9 cellular contexts compared by ENCODE assay signal in the genomic region with DNA sequence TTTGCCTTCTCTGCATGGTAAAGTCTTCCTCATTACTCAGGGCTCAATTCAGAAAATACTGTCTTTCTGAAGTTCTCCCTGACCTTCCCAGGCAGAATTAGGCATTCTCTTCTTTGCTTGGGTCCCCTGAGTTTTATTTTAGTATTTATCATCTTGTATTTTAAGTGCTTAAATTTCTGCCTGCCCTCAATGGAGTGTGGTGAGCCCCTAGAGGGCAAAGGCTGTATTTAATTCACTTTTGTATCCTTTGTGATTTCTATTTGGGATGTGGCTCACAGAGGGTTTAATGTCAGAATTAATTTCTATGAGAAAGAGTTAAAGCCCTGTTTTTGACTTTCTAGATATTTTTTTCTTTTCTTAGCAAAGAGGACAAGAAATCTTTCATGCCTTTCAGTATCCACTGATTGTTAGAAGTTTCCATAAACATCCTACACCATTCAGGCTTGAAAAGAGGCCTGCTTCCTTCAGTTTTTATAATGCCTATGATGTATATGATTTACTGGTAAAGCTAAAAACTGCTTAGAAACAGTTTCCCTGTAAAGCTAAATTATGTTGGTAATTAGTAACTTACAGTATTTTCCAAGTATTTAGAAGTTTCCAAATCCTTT. TPM values are rescaled to one million over a fixed set of nuclear protein-coding genes. Genes with fewer than 3 reads are reported as not detected.
DNase-seq lines count a peak whose midpoint lies in the region; ATAC-seq and TF ChIP-seq lines count a peak whose summit lies in the region.
"Had no signal": no experiment of that assay in that cellular context is flagged by ENCODE, and none has a peak within 500 bp of the region (broad histone marks: within the 10 kb centered on the region; RNA-seq: fewer than 3 reads in every experiment).

No MANE protein-coding gene starts in this region.

- H3K27ac ChIP-seq in DND-41 (ENCODE audit: low read length) = no peak overlapping the region
- H3K27ac ChIP-seq in IMR-90 (ENCODE audit: insufficient read depth, low read length) = no peak overlapping the region
- peak overlapping the region; percentile 78 for H3K27ac ChIP-seq in brain microvascular endothelial cell

- no peak overlapping the region for H2BK20ac ChIP-seq in IMR-90 (ENCODE audit: low read depth, low read length)

- H3K4me1 Mint-ChIP-seq in nephron = no peaks in the 10 kb centered on the region

- no peak overlapping the region for H2AK9ac ChIP-seq in IMR-90 (replicated peaks; ENCODE audit: low read depth, low read length, poor library complexity)

- no peaks in the 10 kb centered on the region for H3K79me1 ChIP-seq in IMR-90 (ENCODE audit: low read depth in 1 of 2, low read length in 2 of 2)

- no peak overlapping the region for H3K23ac ChIP-seq in IMR-90 (ENCODE audit: low read depth, low read length)

- no peak overlapping the region for H3K14ac ChIP-seq in IMR-90 (replicated peaks; ENCODE audit: low read depth, low read length)

- H4K20me1 ChIP-seq in DND-41 (ENCODE audit: insufficient read depth, low read length) (no peaks in the 10 kb centered on the region), IMR-90 (ENCODE audit: insufficient read depth, low read length) (no peaks in the 10 kb centered on the region)

- H4K91ac ChIP-seq in IMR-90 (ENCODE audit: insufficient read depth, low read depth, low read length) = no peak overlapping the region

- in situ Hi-C loops in IMR-90 (cut with MboI; ENCODE audit: low sequenced_read_pairs) (no loop called here), brain microvascular endothelial cell (cut with HindIII; ENCODE audit: low pct_ligation_motif_present, low sequenced_read_pairs) (no loop called here)

- no peak overlapping the region for H2BK15ac ChIP-seq in IMR-90 (ENCODE audit: low read depth, low read length)

- TF ChIP-seq CTCF in DND-41 (IDR thresholded peaks at IDR 0.05; ENCODE audit: borderline replicate concordance, extremely low read depth, low read length, poor library complexity, severe bottlenecking) = peak; percentile 27
- TF ChIP-seq CTCF in IMR-90 (conservative IDR thresholded peaks at IDR 0.05; ENCODE audit: low read depth, low read length) = peak; percentile 51
- peak; percentile 73 for TF ChIP-seq CTCF in brain microvascular endothelial cell (IDR thresholded peaks at IDR 0.05; ENCODE audit: low read depth, low read length, missing control alignments)
- peak; percentile 20 to 46 (median 28) for TF ChIP-seq CTCF in nephron (IDR thresholded peaks at IDR 0.05; ENCODE audit: unreplicated experiment in 3 of 3)

- no peak overlapping the region for H3K4me2 ChIP-seq in DND-41 (ENCODE audit: insufficient read depth, low read length)
- H3K4me2 ChIP-seq in IMR-90 (ENCODE audit: low read depth, low read length) = no peak overlapping the region

- no peak for TF ChIP-seq POLR2A in IMR-90 (IDR thresholded peaks at IDR 0.05; ENCODE audit: low read depth, low read length)

- H3K27me3 ChIP-seq in DND-41 (ENCODE audit: insufficient read depth, low read length, poor library complexity) (no peaks in the 10 kb centered on the region), IMR-90 (ENCODE audit: control insufficient read depth, insufficient read depth, low read length) (no peaks in the 10 kb centered on the region), brain microvascular endothelial cell (replicated peaks) (no peaks in the 10 kb centered on the region)

- DNase-seq in DND-41 (no peak), IMR-90 (peak; percentile 29), brain microvascular endothelial cell (peak; percentile 49), NCI-H1092 treated with DMSO at 0.1 percent for 48 hours (lab: John Stamatoyannopoulos, UW) (no peak)
- no peak for DNase-seq in activated effector memory CD4-positive, alpha-beta T cell treated with Interleukin-2 at 50 U/mL for 16 hours
- DNase-seq: effector memory CD4-positive, alpha-beta T cell had no signal

- H3K9me3 ChIP-seq in DND-41 (ENCODE audit: insufficient read depth, low read length, severe bottlenecking) (no peaks in the 10 kb centered on the region), IMR-90 (ENCODE audit: control insufficient read depth, insufficient read depth, low read length) (no peaks in the 10 kb centered on the region)

- no TSS peak for BruUV-seq in IMR-90 (replicated peaks; lab: Mats Ljungman, UMichigan)

- no peaks in the 10 kb centered on the region for H3K27me3 Mint-ChIP-seq in nephron (ENCODE audit: low read depth)

- no peak for ATAC-seq in DND-41 (ENCODE audit: insufficient read depth, low read depth)
- ATAC-seq in IMR-90 (ENCODE audit: low read depth) = peak; percentile 53; the same call in 1 of the 2 replicates
- ATAC-seq in GM21619 (IDR thresholded peaks at IDR 0.05; ENCODE audit: unreplicated experiment) = no peak
- no peak for ATAC-seq in HG03045 (IDR thresholded peaks at IDR 0.05; ENCODE audit: unreplicated experiment)

- no peaks in the 10 kb centered on the region for H3K36me3 ChIP-seq in DND-41 (ENCODE audit: insufficient read depth, low read length)
- no peaks in the 10 kb centered on the region for H3K36me3 ChIP-seq in IMR-90 (ENCODE audit: control insufficient read depth, insufficient read depth, low read length)
- no peaks in the 10 kb centered on the region for H3K36me3 ChIP-seq in brain microvascular endothelial cell (replicated peaks)

- H4K8ac ChIP-seq in IMR-90 (ENCODE audit: low read depth in 2 of 2, low read length in 2 of 2) = no peak overlapping the region

- H2AK5ac ChIP-seq in IMR-90 (ENCODE audit: low read depth, low read length) = no peak overlapping the region

- no peaks in the 10 kb centered on the region for H3K36me3 Mint-ChIP-seq in nephron (ENCODE audit: low read depth)

- H3K4me3 Mint-ChIP-seq in nephron = no peak overlapping the region

- H2AFZ ChIP-seq in DND-41 (ENCODE audit: low read depth, low read length) (no peak overlapping the region), IMR-90 (replicated peaks; ENCODE audit: low read length, poor library complexity) (no peak overlapping the region)

- H3K9me3 Mint-ChIP-seq in nephron = no peaks in the 10 kb centered on the region

- POLR2A ChIA-PET in IMR-90 (lab: Charles Lee; ENCODE audit: unreplicated experiment) = no interaction called here

- dilution Hi-C loops in IMR-90 (cut with HindIII; ENCODE audit: low sequenced_read_pairs, unreplicated experiment) = no loop called here

- H4K5ac ChIP-seq in IMR-90 (ENCODE audit: low read depth, low read length) = no peak overlapping the region

- H3K9ac ChIP-seq in DND-41 (ENCODE audit: low read depth, low read length) (no peak overlapping the region), IMR-90 (ENCODE audit: low read depth, low read length) (no peak overlapping the region)

- TF ChIP-seq RAD21 in IMR-90 (IDR thresholded peaks at IDR 0.05; ENCODE audit: low read length) = peak; percentile 60

- no peak overlapping the region for H3K56ac ChIP-seq in IMR-90 (ENCODE audit: extremely low read depth, insufficient read depth, low read length)

- H3K4ac ChIP-seq in IMR-90 (ENCODE audit: low read depth, low read length) = no peak overlapping the region

- H3K79me2 ChIP-seq in DND-41 (ENCODE audit: insufficient read depth, low read length) = no peaks in the 10 kb centered on the region

- no peaks in the 10 kb centered on the region; the same call in 1 of the 2 replicates for H3K9me1 ChIP-seq in IMR-90 (ENCODE audit: insufficient read depth, low read length)

- no peak overlapping the region for H2BK120ac ChIP-seq in IMR-90 (ENCODE audit: low read depth, low read length)

- intact Hi-C loops in IMR-90 (cut with micrococcal nuclease) = no loop called here

- H3K4me3 ChIP-seq in DND-41 (ENCODE audit: low read depth in 1 of 2, low read length in 2 of 2) (no peak overlapping the region), IMR-90 (ENCODE audit: insufficient read depth, low read depth, low read length) (no peak overlapping the region), brain microvascular endothelial cell (ENCODE audit: low read depth, low read length) (no peak overlapping the region)

- H3K4me1 ChIP-seq in DND-41 (ENCODE audit: insufficient read depth, low read length) (no peaks in the 10 kb centered on the region), IMR-90 (ENCODE audit: control insufficient read depth, insufficient read depth, low read length) (peaks cover 2% of the 10 kb centered on the region; the same call in 1 of the 2 replicates)

- CTCF ChIA-PET in IMR-90 (lab: Yijun Ruan, JAX) = interaction anchor here (0.6 kb wide), 1 partner anchor 95 kb away, joined by 4 read pairs; no protein-coding TSS in a partner anchor

- H3K18ac ChIP-seq in IMR-90 (ENCODE audit: low read depth, low read length) = no peak overlapping the region

- no peak overlapping the region for H3K27ac Mint-ChIP-seq in nephron

- H2BK5ac ChIP-seq in IMR-90 (ENCODE audit: low read depth, low read length, poor library complexity, severe bottlenecking) = peak overlapping the region; percentile 1

TF ChIP-seq in IMR-90, 13 proteins besides CTCF, POLR2A, EP300 and RAD21:
- TF ChIP-seq SMC3 (IDR thresholded peaks at IDR 0.05; ENCODE audit: low read depth, low read length) (peak; percentile 25; the same call in 1 of the 2 replicates), CEBPB (IDR thresholded peaks at IDR 0.05; ENCODE audit: low read depth, low read length) (no peak)

RNA-seq across cellular contexts. Expression of a gene that starts 55.6 kb away (rescaled TPM):
- total RNA-seq in IMR-90 (2012; rRNA removed) = 5.3 and 6.5 TPM in 2 replicates
- 3.7 and 4.1 TPM in 2 replicates for polyA plus RNA-seq in IMR-90 (2012; rRNA removed)
- polyA plus RNA-seq in IMR-90 (2012; cell fraction: cytosol; rRNA removed) = 1.3 TPM in 2 replicates
- polyA plus RNA-seq in IMR-90 (2012; cell fraction: nucleus; rRNA removed; ENCODE audit: low replicate concordance) = 2.0 and 6.4 TPM in 2 replicates

Comparison
In these comparisons a context has a peak if more than half of its experiments do, and no peak if none do; other contexts are left out.
1. DNase-seq: peak in IMR-90 (single experiment) and brain microvascular endothelial cell (single experiment); none in DND-41 (single experiment), NCI-H1092 treated with DMSO at 0.1 percent for 48 hours (single experiment) and activated effector memory CD4-positive, alpha-beta T cell treated with Interleukin-2 at 50 U/mL for 16 hours (single experiment).
2. Peak in every context shown above with its lines, with median percentiles within 50 percentile points of each other: CTCF ChIP-seq.